Comparison of ENCODE assay signal across 1 cellular context in genomic region chr3:14632445-14632930, GRCh38.
TF ChIP-seq lines count a peak whose summit lies in the region.

No MANE protein-coding gene starts in this region.

TF ChIP-seq in WTC11, 78 proteins besides CTCF, POLR2A, EP300 and RAD21 (continued from another document):
- no peak for TF ChIP-seq ERG (CRISPR knock-in tag; IDR thresholded peaks at IDR 0.05)
- no peak for TF ChIP-seq ZNF425 (CRISPR knock-in tag; conservative IDR thresholded peaks at IDR 0.05)
